Comparison of ENCODE assay signal across 6 cellular contexts in the genomic region with DNA sequence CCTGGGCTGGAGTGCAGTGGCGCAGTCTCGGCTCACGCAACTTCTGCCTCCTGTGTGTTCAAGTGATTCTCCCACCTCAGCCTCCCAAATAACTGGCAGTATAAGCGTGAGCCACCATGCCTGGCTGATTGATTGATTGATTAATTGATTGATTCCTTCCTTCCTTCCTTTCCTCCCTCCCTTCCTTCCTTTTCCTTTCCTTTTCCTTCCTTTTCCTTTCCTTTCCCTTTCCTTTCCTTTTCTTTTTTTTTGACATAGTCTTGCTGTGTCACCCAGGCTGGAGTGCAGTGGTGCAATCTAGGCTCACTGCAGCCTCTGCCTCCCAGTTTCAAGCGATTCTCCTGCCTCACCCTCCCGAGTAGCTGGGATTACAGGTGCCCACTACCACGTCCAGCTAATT. TPM values are rescaled to one million over a fixed set of nuclear protein-coding genes. Genes with fewer than 3 reads are reported as not detected.
"Had no signal": no experiment of that assay in that cellular context is flagged by ENCODE, and none has a peak within 500 bp of the region (broad histone marks: within the 10 kb centered on the region; RNA-seq: fewer than 3 reads in every experiment).

No MANE protein-coding gene starts in this region.

RNA-seq across cellular contexts. Expression of a gene that starts 30.4 kb away (rescaled TPM):
- total RNA-seq: LHCN-M2, NCI-H460, OCI-LY7, Peyer's patch, Right ventricle myocardium superior, SJSA1 had no signal
